Comparison of ENCODE assay signal across 21 cellular contexts in genomic region chr6:19848465-19848864, GRCh38. TPM values are rescaled to one million over a fixed set of nuclear protein-coding genes. Genes with fewer than 3 reads are reported as not detected.
"Had no signal": no experiment of that assay in that cellular context is flagged by ENCODE, and none has a peak within 500 bp of the region (broad histone marks: within the 10 kb centered on the region; RNA-seq: fewer than 3 reads in every experiment).

No MANE protein-coding gene starts in this region.

- H3K9me3 Mint-ChIP-seq: activated T-helper 17 cell treated with anti-CD3 and anti-CD28 coated beads, Interleukin-2, amount 50 U/mL, for 72 hours; T-cell had no signal

- H3K27me3 ChIP-seq: right atrium auricular region, suprapubic skin had no signal

- DNase-seq: activated CD4-positive, alpha-beta T cell treated with anti-CD3 and anti-CD28 coated beads, Interleukin-2, amount 50 U/mL, for 48 hours; activated naive CD4-positive, alpha-beta T cell treated with Interleukin-2 at 50 U/mL for 16 hours; anterior cingulate cortex; glutamatergic neuron; hypothalamus; left ventricle myocardium inferior; mucosa of descending colon; naive thymus-derived CD4-positive, alpha-beta T cell; posterior cingulate gyrus; small intestine; stimulated activated CD4-positive, alpha-beta T cell treated with anti-CD3 and anti-CD28 coated beads, Interleukin-4, amount 100 ng/mL, for 4 hours; stimulated activated CD8-positive, alpha-beta memory T cell treated with anti-CD3 and anti-CD28 coated beads, Interleukin-4, amount 100 ng/mL, for 48 hours; stimulated activated naive CD4-positive, alpha-beta T cell treated with Interleukin-2 at 50 U/mL for 16 hours; T-cell; WERI-Rb-1 had no signal

- H3K4me1 Mint-ChIP-seq: activated T-helper 17 cell treated with anti-CD3 and anti-CD28 coated beads, Interleukin-2, amount 50 U/mL, for 72 hours; memory B cell; naive thymus-derived CD4-positive, alpha-beta T cell; T-cell had no signal

- H3K36me3 Mint-ChIP-seq: memory B cell; naive thymus-derived CD4-positive, alpha-beta T cell; T-cell had no signal

- H3K27ac ChIP-seq: left ventricle myocardium inferior, neutrophil, suprapubic skin, WERI-Rb-1 had no signal

- H3K4me3 Mint-ChIP-seq: activated T-helper 17 cell treated with anti-CD3 and anti-CD28 coated beads, Interleukin-2, amount 50 U/mL, for 72 hours; memory B cell; naive thymus-derived CD4-positive, alpha-beta T cell; T-cell had no signal

- H3K9me3 ChIP-seq: left ventricle myocardium inferior, mucosa of descending colon, neutrophil, right atrium auricular region, suprapubic skin had no signal

- H3K36me3 ChIP-seq: left ventricle myocardium inferior, neutrophil, right atrium auricular region, suprapubic skin, WERI-Rb-1 had no signal

- H3K27ac Mint-ChIP-seq: activated T-helper 17 cell treated with anti-CD3 and anti-CD28 coated beads, Interleukin-2, amount 50 U/mL, for 72 hours; memory B cell; naive thymus-derived CD4-positive, alpha-beta T cell; T-cell had no signal

- H3K4me3 ChIP-seq: left ventricle myocardium inferior, mucosa of descending colon, right atrium auricular region, suprapubic skin had no signal

- ATAC-seq: activated T-helper 17 cell treated with anti-CD3 and anti-CD28 coated beads, Interleukin-2, amount 50 U/mL, for 72 hours; esophagus mucosa; mucosa of descending colon; naive thymus-derived CD4-positive, alpha-beta T cell; T-cell had no signal

RNA-seq across cellular contexts. Expression of gene ID4, which starts 11.3 kb away (rescaled TPM):
- total RNA-seq: activated T-helper 17 cell treated with anti-CD3 and anti-CD28 coated beads, Interleukin-2, amount 50 U/mL, for 72 hours; naive thymus-derived CD4-positive, alpha-beta T cell; T-cell had no signal
- polyA plus RNA-seq: naive thymus-derived CD4-positive, alpha-beta T cell had no signal
